21 cellular contexts compared by ENCODE assay signal in the genomic region with DNA sequence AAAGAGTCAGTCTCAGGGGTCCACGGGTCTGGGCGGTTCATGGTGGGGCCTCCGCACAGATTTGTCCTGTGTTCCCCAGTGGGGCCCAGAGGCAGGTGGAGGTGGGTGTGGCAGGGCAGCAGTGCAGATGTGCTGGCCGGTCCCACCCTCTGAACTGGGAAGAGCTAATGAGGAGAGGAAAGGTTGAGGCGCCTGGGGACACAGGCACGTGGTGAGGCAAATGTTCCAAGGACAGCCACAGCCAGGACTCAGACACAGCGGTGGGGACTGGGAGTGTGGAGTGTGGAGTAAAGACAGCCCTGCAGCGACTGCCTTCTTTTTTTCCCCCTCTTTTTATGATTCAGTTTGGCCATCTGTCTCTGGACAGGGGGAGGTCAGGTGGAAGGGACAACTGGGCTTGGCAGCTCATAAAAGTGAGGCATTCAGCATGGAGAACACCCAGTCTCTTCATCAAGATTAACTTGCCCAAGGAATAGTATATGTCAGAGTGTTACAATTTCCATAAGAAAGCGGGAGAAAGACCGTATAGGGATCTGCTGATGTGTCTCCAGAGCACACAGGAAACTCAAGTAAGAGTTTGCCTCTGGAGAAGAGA.
DNase-seq lines count a peak whose midpoint lies in the region; ATAC-seq and TF ChIP-seq lines count a peak whose summit lies in the region.
"Had no signal": no experiment of that assay in that cellular context is flagged by ENCODE, and none has a peak within 500 bp of the region (broad histone marks: within the 10 kb centered on the region; RNA-seq: fewer than 3 reads in every experiment).

No MANE protein-coding gene starts in this region.

- H3K9me3 Mint-ChIP-seq in glutamatergic neuron (ENCODE audit: unreplicated experiment) (peaks cover 18% of the 10 kb centered on the region), progenitor cell of endocrine pancreas (ENCODE audit: low read depth) (no peaks in the 10 kb centered on the region)
- H3K9me3 Mint-ChIP-seq: activated T-cell treated with anti-CD3 and anti-CD28 coated beads, Interleukin-2, amount 50 U/mL, for 72 hours had no signal

- H3K4me3 Mint-ChIP-seq in glutamatergic neuron (ENCODE audit: unreplicated experiment): peak overlapping the region; percentile 68
- no peak overlapping the region for H3K4me3 Mint-ChIP-seq in progenitor cell of endocrine pancreas (ENCODE audit: low read depth)
- H3K4me3 Mint-ChIP-seq: activated T-cell treated with anti-CD3 and anti-CD28 coated beads, Interleukin-2, amount 50 U/mL, for 72 hours had no signal

- H3K27me3 Mint-ChIP-seq in glutamatergic neuron (ENCODE audit: unreplicated experiment): peaks cover 4% of the 10 kb centered on the region
- peaks cover 25% of the 10 kb centered on the region for H3K27me3 Mint-ChIP-seq in progenitor cell of endocrine pancreas

- DNase-seq in G401 (ENCODE audit: low spot score): peak; percentile 48
- peak; percentile 4 for DNase-seq in NCI-H524 treated with DMSO at 0.1 percent for 48 hours (lab: John Stamatoyannopoulos, UW)
- peak; percentile 58 for DNase-seq in glutamatergic neuron
- peak; percentile 35 for DNase-seq in myocyte (ENCODE audit: low read depth)
- DNase-seq in progenitor cell of endocrine pancreas (ENCODE audit: low spot score, unreplicated experiment): no peak
- DNase-seq in NCI-H1092 (lab: John Stamatoyannopoulos, UW): no peak
- no peak for DNase-seq in NCI-H2107 treated with DMSO at 0.1 percent for 48 hours (lab: John Stamatoyannopoulos, UW; ENCODE audit: unreplicated experiment)
- DNase-seq: activated CD4-positive, alpha-beta T cell treated with anti-CD3 and anti-CD28 coated beads for 48 hours; activated naive CD4-positive, alpha-beta T cell treated with anti-CD3 and anti-CD28 coated beads, Interleukin-2, amount 50 U/mL, for 16 hours; activated T-cell treated with anti-CD3 and anti-CD28 coated beads, Interleukin-2, amount 50 U/mL, for 72 hours; anterior cingulate cortex; Kasumi-1; MV-4-11; NCI-H1694 treated with DMSO at 0.1 percent for 48 hours; nucleus accumbens; SK-N-SH; stimulated activated CD4-positive, alpha-beta T cell treated with anti-CD3 and anti-CD28 coated beads, Interleukin-4, amount 100 ng/mL, for 24 hours; stimulated activated naive CD4-positive, alpha-beta T cell; testis had no signal

- TF ChIP-seq CTCF in glutamatergic neuron (IDR thresholded peaks at IDR 0.05; ENCODE audit: partially characterized antibody, unreplicated experiment) (no peak), progenitor cell of endocrine pancreas (IDR thresholded peaks at IDR 0.05; ENCODE audit: unreplicated experiment) (no peak)

- ATAC-seq in GM21367 (IDR thresholded peaks at IDR 0.05; ENCODE audit: unreplicated experiment): no peak
- ATAC-seq: activated T-cell treated with anti-CD3 and anti-CD28 coated beads, Interleukin-2, amount 50 U/mL, for 72 hours; gastroesophageal sphincter had no signal

- H3K4me1 Mint-ChIP-seq in glutamatergic neuron (ENCODE audit: low read depth, unreplicated experiment) (peaks cover 35% of the 10 kb centered on the region), progenitor cell of endocrine pancreas (ENCODE audit: low read depth) (peaks cover 8% of the 10 kb centered on the region)

- H3K27ac Mint-ChIP-seq in glutamatergic neuron (ENCODE audit: unreplicated experiment): peak overlapping the region; percentile 94
- H3K27ac Mint-ChIP-seq in progenitor cell of endocrine pancreas: no peak overlapping the region

- H3K36me3 Mint-ChIP-seq in glutamatergic neuron (ENCODE audit: unreplicated experiment) (peaks cover 4% of the 10 kb centered on the region), progenitor cell of endocrine pancreas (ENCODE audit: insufficient read depth) (no peaks in the 10 kb centered on the region)

- in situ Hi-C loops in G401 (cut with HindIII; ENCODE audit: low sequenced_read_pairs): no loop called here

Comparison
In these comparisons a context has a peak if more than half of its experiments do, and no peak if none do; other contexts are left out.
1. DNase-seq: peak in G401 (single experiment), NCI-H524 treated with DMSO at 0.1 percent for 48 hours (single experiment), glutamatergic neuron (single experiment) and myocyte (single experiment); none in progenitor cell of endocrine pancreas (single experiment), NCI-H1092 (single experiment) and NCI-H2107 treated with DMSO at 0.1 percent for 48 hours (single experiment).